Comparison of ENCODE assay signal across 16 cellular contexts in genomic region chr9:6695121-6695814, GRCh38. TPM values are rescaled to one million over a fixed set of nuclear protein-coding genes. Genes with fewer than 3 reads are reported as not detected.
DNase-seq lines count a peak whose midpoint lies in the region; ATAC-seq and TF ChIP-seq lines count a peak whose summit lies in the region.
"Had no signal": no experiment of that assay in that cellular context is flagged by ENCODE, and none has a peak within 500 bp of the region (broad histone marks: within the 10 kb centered on the region; RNA-seq: fewer than 3 reads in every experiment).

No MANE protein-coding gene starts in this region.

- H3K9me3 Mint-ChIP-seq in activated B cell treated with CpG ODN at 0.5 μM for 24 hours: no peaks in the 10 kb centered on the region
- H3K9me3 Mint-ChIP-seq in memory B cell: peaks cover 2% of the 10 kb centered on the region
- peaks cover 0 to 1% of the 10 kb centered on the region in 2 donors for H3K9me3 Mint-ChIP-seq in stimulated activated naive B cell treated with anti-CD40 and anti-IgM and Interleukin-4, amounts not matched to agents 10 μg/mL and 1 μg/mL and 100 μg/mL, for 72 hours
- no peaks in the 10 kb centered on the region for H3K9me3 Mint-ChIP-seq in activated CD4-positive, alpha-beta T cell treated with anti-CD3 and anti-CD28 coated beads, Interleukin-2, amount 10 ng/mL, durations not matched to agents 7 days and 5 days
- H3K9me3 Mint-ChIP-seq: CD4-positive, alpha-beta memory T cell; HFFc6 had no signal

- intact Hi-C loops in activated B cell treated with CpG ODN at 0.5 μM for 24 hours (cut with micrococcal nuclease): loop anchor here (1.0 kb wide), 1 partner anchor 21 kb away; no protein-coding TSS in a partner anchor

- POLR2A ChIA-PET in activated B cell treated with CpG ODN at 0.5 μM for 24 hours (lab: Charles Lee): interaction anchor here (0.6 to 21.0 kb wide), 3 partner anchors 13 to 59 kb away, joined by 4 to 853 read pairs (median 195); partner anchors contain the start of gene KDM4C
- POLR2A ChIA-PET in activated CD4-positive, alpha-beta T cell treated with anti-CD3 and anti-CD28 coated beads, Interleukin-2, amount 10 ng/mL, durations not matched to agents 7 days and 5 days (lab: Charles Lee): no interaction called here

- H3K27ac Mint-ChIP-seq in activated B cell treated with CpG ODN at 0.5 μM for 24 hours: peak overlapping the region; percentile 85
- H3K27ac Mint-ChIP-seq in memory B cell: peak overlapping the region; percentile 63
- peak overlapping the region; percentile 94 for H3K27ac Mint-ChIP-seq in stimulated activated naive B cell treated with anti-CD40 and anti-IgM and Interleukin-4, amounts not matched to agents 10 μg/mL and 1 μg/mL and 100 μg/mL, for 72 hours
- no peak overlapping the region for H3K27ac Mint-ChIP-seq in activated CD4-positive, alpha-beta T cell treated with anti-CD3 and anti-CD28 coated beads, Interleukin-2, amount 10 ng/mL, durations not matched to agents 7 days and 5 days
- H3K27ac Mint-ChIP-seq: HFFc6 had no signal

- TF ChIP-seq CTCF in activated B cell treated with CpG ODN at 0.5 μM for 24 hours (IDR thresholded peaks at IDR 0.05): no peak

- H3K36me3 Mint-ChIP-seq in activated B cell treated with CpG ODN at 0.5 μM for 24 hours (ENCODE audit: low read depth) (peaks cover 3% of the 10 kb centered on the region), memory B cell (peaks cover 2% of the 10 kb centered on the region)
- peaks cover 2 to 8% of the 10 kb centered on the region in 2 donors for H3K36me3 Mint-ChIP-seq in stimulated activated naive B cell treated with anti-CD40 and anti-IgM and Interleukin-4, amounts not matched to agents 10 μg/mL and 1 μg/mL and 100 μg/mL, for 72 hours
- no peaks in the 10 kb centered on the region for H3K36me3 Mint-ChIP-seq in activated CD4-positive, alpha-beta T cell treated with anti-CD3 and anti-CD28 coated beads, Interleukin-2, amount 10 ng/mL, durations not matched to agents 7 days and 5 days (ENCODE audit: low read depth)
- H3K36me3 Mint-ChIP-seq: CD4-positive, alpha-beta memory T cell had no signal

- H3K4me1 Mint-ChIP-seq in activated B cell treated with CpG ODN at 0.5 μM for 24 hours (peaks cover 60% of the 10 kb centered on the region), memory B cell (peaks cover 20% of the 10 kb centered on the region)
- peaks cover 22 to 57% of the 10 kb centered on the region in 2 donors for H3K4me1 Mint-ChIP-seq in stimulated activated naive B cell treated with anti-CD40 and anti-IgM and Interleukin-4, amounts not matched to agents 10 μg/mL and 1 μg/mL and 100 μg/mL, for 72 hours
- H3K4me1 Mint-ChIP-seq in activated CD4-positive, alpha-beta T cell treated with anti-CD3 and anti-CD28 coated beads, Interleukin-2, amount 10 ng/mL, durations not matched to agents 7 days and 5 days: no peaks in the 10 kb centered on the region
- H3K4me1 Mint-ChIP-seq: CD4-positive, alpha-beta memory T cell had no signal

- H3K4me3 Mint-ChIP-seq in activated B cell treated with CpG ODN at 0.5 μM for 24 hours (peak overlapping the region; percentile 16), memory B cell (no peak overlapping the region)
- H3K4me3 Mint-ChIP-seq in stimulated activated naive B cell treated with anti-CD40 and anti-IgM and Interleukin-4, amounts not matched to agents 10 μg/mL and 1 μg/mL and 100 μg/mL, for 72 hours: peak overlapping the region in 1 of 2 donors; percentile 35
- no peak overlapping the region for H3K4me3 Mint-ChIP-seq in activated CD4-positive, alpha-beta T cell treated with anti-CD3 and anti-CD28 coated beads, Interleukin-2, amount 10 ng/mL, durations not matched to agents 7 days and 5 days
- H3K4me3 Mint-ChIP-seq: CD4-positive, alpha-beta memory T cell; HFFc6 had no signal

- ATAC-seq in activated B cell treated with CpG ODN at 0.5 μM for 24 hours (ENCODE audit: low read depth): peak; percentile 35
- no peak for ATAC-seq in memory B cell (ENCODE audit: low read depth)
- peak; percentile 52 to 56 for ATAC-seq in stimulated activated naive B cell treated with anti-CD40 and anti-IgM and Interleukin-4, amounts not matched to agents 10 μg/mL and 1 μg/mL and 100 μg/mL, for 72 hours (replicated peaks)
- ATAC-seq: K562 had no signal

- H3K27me3 Mint-ChIP-seq in activated B cell treated with CpG ODN at 0.5 μM for 24 hours (no peaks in the 10 kb centered on the region), memory B cell (no peaks in the 10 kb centered on the region)
- H3K27me3 Mint-ChIP-seq in stimulated activated naive B cell treated with anti-CD40 and anti-IgM and Interleukin-4, amounts not matched to agents 10 μg/mL and 1 μg/mL and 100 μg/mL, for 72 hours: no peaks in the 10 kb centered on the region
- H3K27me3 Mint-ChIP-seq in activated CD4-positive, alpha-beta T cell treated with anti-CD3 and anti-CD28 coated beads, Interleukin-2, amount 10 ng/mL, durations not matched to agents 7 days and 5 days: no peaks in the 10 kb centered on the region

- DNase-seq in DMS53 (lab: John Stamatoyannopoulos, UW): peak; percentile 19
- no peak for DNase-seq in DMS53 treated with DMSO at 0.1 percent for 48 hours (lab: John Stamatoyannopoulos, UW; ENCODE audit: unreplicated experiment)
- no peak for DNase-seq in activated B cell treated with CpG ODN at 0.5 μM for 24 hours
- DNase-seq in memory B cell (ENCODE audit: low spot score in 2 of 2): no peak
- no peak for DNase-seq in stimulated activated naive B cell treated with anti-CD40 and anti-IgM and Interleukin-4, amounts not matched to agents 10 μg/mL and 1 μg/mL and 100 μg/mL, for 72 hours
- no peak for DNase-seq in activated CD4-positive, alpha-beta T cell treated with anti-CD3 and anti-CD28 coated beads, Interleukin-2, amount 10 ng/mL, durations not matched to agents 7 days and 5 days
- DNase-seq in NCI-H2107 treated with DMSO at 0.1 percent for 48 hours (lab: John Stamatoyannopoulos, UW; ENCODE audit: unreplicated experiment): no peak
- DNase-seq in GM19238 (ENCODE audit: insufficient read length, low spot score): no peak
- DNase-seq: C1 segment of cervical spinal cord; CD4-positive, alpha-beta memory T cell; DND-41; GF-D8; HCEC 1CT; HFFc6 had no signal

- CTCF ChIA-PET in activated B cell treated with CpG ODN at 0.5 μM for 24 hours (lab: Charles Lee): no interaction called here
- CTCF ChIA-PET in activated CD4-positive, alpha-beta T cell treated with anti-CD3 and anti-CD28 coated beads, Interleukin-2, amount 10 ng/mL, durations not matched to agents 7 days and 5 days (lab: Charles Lee): no interaction called here

RNA-seq across cellular contexts. Expression of gene GLDC, which starts 49.7 kb away (rescaled TPM):
- total RNA-seq in activated B cell treated with CpG ODN at 0.5 μM for 24 hours: 2.3 and 2.6 TPM in 2 replicates
- under 1 TPM; 0.50 to 0.69 TPM for total RNA-seq in activated CD4-positive, alpha-beta T cell treated with anti-CD3 and anti-CD28 coated beads, Interleukin-2, amount 10 ng/mL, durations not matched to agents 7 days and 5 days
- total RNA-seq: CD4-positive, alpha-beta memory T cell; H4 had no signal
